Comparison of ENCODE assay signal across 12 cellular contexts in genomic region chr1:66396212-66396890, GRCh38.
DNase-seq lines count a peak whose midpoint lies in the region; ATAC-seq, FAIRE-seq and TF ChIP-seq lines count a peak whose summit lies in the region.
"Had no signal": no experiment of that assay in that cellular context is flagged by ENCODE, and none has a peak within 500 bp of the region (broad histone marks: within the 10 kb centered on the region; RNA-seq: fewer than 3 reads in every experiment).

No MANE protein-coding gene starts in this region.

- H3K36me3 ChIP-seq in esophagus squamous epithelium = no peaks in the 10 kb centered on the region
- H3K36me3 ChIP-seq: heart left ventricle had no signal

- no peak for TF ChIP-seq CTCF in esophagus squamous epithelium (IDR thresholded peaks at IDR 0.05)

- TF ChIP-seq POLR2A in esophagus squamous epithelium (IDR thresholded peaks at IDR 0.05) (no peak), H54 (IDR thresholded peaks at IDR 0.05; ENCODE audit: low read depth, low read length) (no peak)

- peak overlapping the region in 1 of 4 donors; percentile 43 for H3K27ac ChIP-seq in esophagus squamous epithelium

- ATAC-seq in GM18519 (IDR thresholded peaks at IDR 0.05; ENCODE audit: low FRiP score, unreplicated experiment) (peak; percentile 48), GM21529 (IDR thresholded peaks at IDR 0.05; ENCODE audit: unreplicated experiment) (peak; percentile 43), HG03520 (IDR thresholded peaks at IDR 0.05; ENCODE audit: unreplicated experiment) (peak; percentile 53)

- peak; percentile 82 for DNase-seq in kidney tubule cell (ENCODE audit: low spot score)
- no peak for DNase-seq in DMS153 (lab: John Stamatoyannopoulos, UW)
- DNase-seq in NCI-H510A treated with DMSO at 0.1 percent for 48 hours (lab: John Stamatoyannopoulos, UW) = no peak
- DNase-seq in esophagus squamous epithelium (lab: John Stamatoyannopoulos, UW) = no peak
- no peak for DNase-seq in H54 (ENCODE audit: insufficient read length, low spot score)
- DNase-seq: activated gamma-delta T cell, NCI-H526, small intestine had no signal

- no peak overlapping the region for H3K4me3 ChIP-seq in esophagus squamous epithelium
- H3K4me3 ChIP-seq: heart left ventricle had no signal

- intact Hi-C loops in esophagus squamous epithelium (cut with DNase I) = no loop called here

- no peaks in the 10 kb centered on the region for H3K9me3 ChIP-seq in esophagus squamous epithelium
- H3K9me3 ChIP-seq: heart left ventricle had no signal

- WGBS in esophagus squamous epithelium, 2 donors = 62 to 68% methylated on average over 7 of the region's 7 CpGs

- no peaks in the 10 kb centered on the region for H3K27me3 ChIP-seq in esophagus squamous epithelium
- H3K27me3 ChIP-seq: heart left ventricle had no signal

- peaks cover 4 to 20% (median 7%) of the 10 kb centered on the region in 3 donors for H3K4me1 ChIP-seq in esophagus squamous epithelium

- FAIRE-seq in H54 (lab: Jason Lieb, UNC) = no peak
- FAIRE-seq: small intestine had no signal
